In the genomic region with DNA sequence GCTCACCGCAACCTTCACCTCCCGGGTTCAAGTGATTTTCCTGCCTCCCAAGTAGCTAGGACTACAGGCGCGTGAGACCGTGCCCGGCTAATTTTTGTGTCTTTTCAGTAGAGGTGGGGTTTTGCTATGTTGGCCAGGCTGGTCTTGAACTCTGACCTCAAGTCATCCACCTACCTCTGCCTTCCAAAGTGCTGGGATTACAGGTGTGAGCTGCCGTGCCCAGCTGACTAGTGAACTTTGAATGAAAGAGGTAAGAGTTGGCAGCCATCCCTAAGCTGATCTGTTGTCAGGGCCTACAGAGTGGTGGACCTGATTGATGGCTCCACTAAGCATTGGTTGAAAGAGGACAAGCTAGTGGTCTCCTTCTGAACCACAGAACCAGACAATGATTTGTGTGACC, we compare ENCODE assay signal across 22 cellular contexts. TPM values are rescaled to one million over a fixed set of nuclear protein-coding genes. Genes with fewer than 3 reads are reported as not detected.
A peak's percentile ranks its signal among the peaks of the same experiment; 100 is the strongest.
DNase-seq lines count a peak whose midpoint lies in the region; ATAC-seq and TF ChIP-seq lines count a peak whose summit lies in the region.
"Had no signal": no experiment of that assay in that cellular context is flagged by ENCODE, and none has a peak within 500 bp of the region (broad histone marks: within the 10 kb centered on the region; RNA-seq: fewer than 3 reads in every experiment).

No MANE protein-coding gene starts in this region.

- peak overlapping the region; percentile 22 for H3K27ac Mint-ChIP-seq in activated CD8-positive, alpha-beta memory T cell treated with anti-CD3 and anti-CD28 coated beads, Interleukin-2, amount 10 ng/mL, durations not matched to agents 7 days and 5 days
- H3K27ac Mint-ChIP-seq in memory B cell, result peak overlapping the region; percentile 72
- no peak overlapping the region for H3K27ac Mint-ChIP-seq in activated T-cell treated with anti-CD3 and anti-CD28 coated beads, Interleukin-2, amount 50 U/mL, for 72 hours

- peak overlapping the region; percentile 81 for H3K4me2 ChIP-seq in SU-DHL-6 (ENCODE audit: low read depth, low read length, poor library complexity, severe bottlenecking)

- ATAC-seq in activated CD8-positive, alpha-beta memory T cell treated with anti-CD3 and anti-CD28 coated beads, Interleukin-2, amount 10 ng/mL, durations not matched to agents 7 days and 5 days, result no peak
- no peak for ATAC-seq in memory B cell (ENCODE audit: low read depth)
- ATAC-seq in HG02642 (IDR thresholded peaks at IDR 0.05; ENCODE audit: poor library complexity, unreplicated experiment), result no peak
- ATAC-seq in HG02973 (IDR thresholded peaks at IDR 0.05; ENCODE audit: unreplicated experiment), result no peak
- ATAC-seq in activated T-cell treated with anti-CD3 and anti-CD28 coated beads, Interleukin-2, amount 50 U/mL, for 72 hours (replicated peaks in 1 of 2), result no peak
- ATAC-seq: GM12878, HCT116, Right ventricle myocardium inferior had no signal

- TF ChIP-seq CTCF in SU-DHL-6 (IDR thresholded peaks at IDR 0.05; ENCODE audit: insufficient read depth, low read length, poor library complexity, severe bottlenecking), result no peak

- CTCF ChIA-PET in activated CD8-positive, alpha-beta memory T cell treated with anti-CD3 and anti-CD28 coated beads, Interleukin-2, amount 10 ng/mL, durations not matched to agents 7 days and 5 days (lab: Charles Lee), result interaction anchor here (0.6 to 14.1 kb wide), 2 partner anchors 13 to 156 kb away, joined by 3 to 144 read pairs; a partner anchor contains a TSS

- peaks cover 55% of the 10 kb centered on the region for H3K36me3 Mint-ChIP-seq in activated CD8-positive, alpha-beta memory T cell treated with anti-CD3 and anti-CD28 coated beads, Interleukin-2, amount 10 ng/mL, durations not matched to agents 7 days and 5 days
- H3K36me3 Mint-ChIP-seq in memory B cell, result peaks cover 9% of the 10 kb centered on the region
- peaks cover 5 to 18% of the 10 kb centered on the region in 2 donors for H3K36me3 Mint-ChIP-seq in activated T-cell treated with anti-CD3 and anti-CD28 coated beads, Interleukin-2, amount 50 U/mL, for 72 hours (ENCODE audit: insufficient read depth in 2 of 2)

- H3K4me3 Mint-ChIP-seq in activated CD8-positive, alpha-beta memory T cell treated with anti-CD3 and anti-CD28 coated beads, Interleukin-2, amount 10 ng/mL, durations not matched to agents 7 days and 5 days, result no peak overlapping the region
- H3K4me3 Mint-ChIP-seq in memory B cell, result peak overlapping the region; percentile 29
- no peak overlapping the region for H3K4me3 Mint-ChIP-seq in activated T-cell treated with anti-CD3 and anti-CD28 coated beads, Interleukin-2, amount 50 U/mL, for 72 hours

- DNase-seq in activated CD8-positive, alpha-beta memory T cell treated with anti-CD3 and anti-CD28 coated beads, Interleukin-2, amount 10 ng/mL, durations not matched to agents 7 days and 5 days, result no peak
- DNase-seq in activated CD8-positive, alpha-beta memory T cell treated with anti-CD3 and anti-CD28 coated beads, Interleukin-2, amount 50 U/mL, for 4 hours, result no peak
- DNase-seq in memory B cell (ENCODE audit: low spot score in 2 of 2), result no peak
- no peak for DNase-seq in activated effector memory CD4-positive, alpha-beta T cell treated with Interleukin-2 at 50 U/mL for 16 hours
- DNase-seq in activated T-cell treated with anti-CD3 and anti-CD28 coated beads, Interleukin-2, amount 50 U/mL, for 72 hours, result no peak
- DNase-seq: 8988T, DMS79 treated with DMSO at 0.1 percent for 48 hours, GDM1, GM23248, Kasumi-1, MM.1S, NCI-H1092 treated with DMSO at 0.1 percent for 48 hours, NCI-H2107, NCI-H2227 treated with DMSO at 0.1 percent for 48 hours, NCI-H524 had no signal

- no peaks in the 10 kb centered on the region for H3K9me2 ChIP-seq in SU-DHL-6 (replicated peaks; ENCODE audit: insufficient read depth, low read length)

- H3K79me2 ChIP-seq in SU-DHL-6 (ENCODE audit: insufficient read depth, low read length), result peaks cover 78% of the 10 kb centered on the region

- H3K4me3 ChIP-seq in SU-DHL-6 (ENCODE audit: insufficient read depth, low read length, poor library complexity, severe bottlenecking), result no peak overlapping the region
- H3K4me3 ChIP-seq: GM12878, GM23248, Peyer's patch had no signal

- H3F3A ChIP-seq in SU-DHL-6 (ENCODE audit: insufficient read depth), result peaks cover 86% of the 10 kb centered on the region

- H3K9ac ChIP-seq in SU-DHL-6 (ENCODE audit: low read length), result peak overlapping the region; percentile 31
- H3K9ac ChIP-seq: GM23248 had no signal

- no peaks in the 10 kb centered on the region for H3K9me3 ChIP-seq in SU-DHL-6 (ENCODE audit: insufficient read depth, low read length)
- H3K9me3 ChIP-seq: Peyer's patch had no signal

- H3K4me1 Mint-ChIP-seq in activated CD8-positive, alpha-beta memory T cell treated with anti-CD3 and anti-CD28 coated beads, Interleukin-2, amount 10 ng/mL, durations not matched to agents 7 days and 5 days, result peaks cover 74% of the 10 kb centered on the region
- peaks cover 62% of the 10 kb centered on the region for H3K4me1 Mint-ChIP-seq in memory B cell
- H3K4me1 Mint-ChIP-seq in activated T-cell treated with anti-CD3 and anti-CD28 coated beads, Interleukin-2, amount 50 U/mL, for 72 hours (ENCODE audit: low read depth), result peaks cover 69% of the 10 kb centered on the region

- no peak overlapping the region for H2AFZ ChIP-seq in SU-DHL-6 (ENCODE audit: low read depth, low read length, severe bottlenecking)
- H2AFZ ChIP-seq: GM23248 had no signal

- H3K36me3 ChIP-seq in SU-DHL-6 (ENCODE audit: low read length), result no peaks in the 10 kb centered on the region
- H3K36me3 ChIP-seq: Peyer's patch had no signal

- H3K27me3 ChIP-seq in SU-DHL-6 (ENCODE audit: low read length), result no peaks in the 10 kb centered on the region
- H3K27me3 ChIP-seq: Peyer's patch had no signal

- no peaks in the 10 kb centered on the region for H3K27me3 Mint-ChIP-seq in activated CD8-positive, alpha-beta memory T cell treated with anti-CD3 and anti-CD28 coated beads, Interleukin-2, amount 10 ng/mL, durations not matched to agents 7 days and 5 days
- H3K27me3 Mint-ChIP-seq in memory B cell, result no peaks in the 10 kb centered on the region
- H3K27me3 Mint-ChIP-seq in activated T-cell treated with anti-CD3 and anti-CD28 coated beads, Interleukin-2, amount 50 U/mL, for 72 hours (ENCODE audit: low read depth), result no peaks in the 10 kb centered on the region

- H4K20me1 ChIP-seq in SU-DHL-6 (ENCODE audit: low read depth, low read length), result no peaks in the 10 kb centered on the region

- peak overlapping the region; percentile 98 for H3K27ac ChIP-seq in SU-DHL-6 (ENCODE audit: low read depth, low read length)
- H3K27ac ChIP-seq: GM23248 had no signal

- H3K9me3 Mint-ChIP-seq in activated CD8-positive, alpha-beta memory T cell treated with anti-CD3 and anti-CD28 coated beads, Interleukin-2, amount 10 ng/mL, durations not matched to agents 7 days and 5 days (ENCODE audit: low read depth), result peaks cover 2% of the 10 kb centered on the region
- no peaks in the 10 kb centered on the region for H3K9me3 Mint-ChIP-seq in memory B cell
- H3K9me3 Mint-ChIP-seq in activated T-cell treated with anti-CD3 and anti-CD28 coated beads, Interleukin-2, amount 50 U/mL, for 72 hours, result no peaks in the 10 kb centered on the region

RNA-seq across cellular contexts. Expression of a gene that starts 15.3 kb away (rescaled TPM):
- 10 to 100 TPM; 61.7 to 64.7 TPM for total RNA-seq in activated CD8-positive, alpha-beta memory T cell treated with anti-CD3 and anti-CD28 coated beads, Interleukin-2, amount 10 ng/mL, durations not matched to agents 7 days and 5 days
- 10 to 100 TPM; 76.1 to 79.0 TPM for total RNA-seq in activated T-cell treated with anti-CD3 and anti-CD28 coated beads, Interleukin-2, amount 50 U/mL, for 72 hours

RNA-seq across cellular contexts. Expression of a gene that starts 41.7 kb away (rescaled TPM):
- 1 to 10 TPM; 6.9 to 7.4 TPM for total RNA-seq in activated CD8-positive, alpha-beta memory T cell treated with anti-CD3 and anti-CD28 coated beads, Interleukin-2, amount 10 ng/mL, durations not matched to agents 7 days and 5 days
- 10 to 100 TPM in 1 of 2 donors, 1 to 10 TPM in 1; 7.9 to 11.4 TPM for total RNA-seq in activated T-cell treated with anti-CD3 and anti-CD28 coated beads, Interleukin-2, amount 50 U/mL, for 72 hours

RNA-seq across cellular contexts. Expression of a gene that starts 41.9 kb away (rescaled TPM):
- 10 to 100 TPM; 12.9 to 16.9 TPM for total RNA-seq in activated CD8-positive, alpha-beta memory T cell treated with anti-CD3 and anti-CD28 coated beads, Interleukin-2, amount 10 ng/mL, durations not matched to agents 7 days and 5 days
- 10 to 100 TPM; 16.6 to 17.2 TPM for total RNA-seq in activated T-cell treated with anti-CD3 and anti-CD28 coated beads, Interleukin-2, amount 50 U/mL, for 72 hours
